8 cellular contexts compared by ENCODE assay signal in the genomic region with DNA sequence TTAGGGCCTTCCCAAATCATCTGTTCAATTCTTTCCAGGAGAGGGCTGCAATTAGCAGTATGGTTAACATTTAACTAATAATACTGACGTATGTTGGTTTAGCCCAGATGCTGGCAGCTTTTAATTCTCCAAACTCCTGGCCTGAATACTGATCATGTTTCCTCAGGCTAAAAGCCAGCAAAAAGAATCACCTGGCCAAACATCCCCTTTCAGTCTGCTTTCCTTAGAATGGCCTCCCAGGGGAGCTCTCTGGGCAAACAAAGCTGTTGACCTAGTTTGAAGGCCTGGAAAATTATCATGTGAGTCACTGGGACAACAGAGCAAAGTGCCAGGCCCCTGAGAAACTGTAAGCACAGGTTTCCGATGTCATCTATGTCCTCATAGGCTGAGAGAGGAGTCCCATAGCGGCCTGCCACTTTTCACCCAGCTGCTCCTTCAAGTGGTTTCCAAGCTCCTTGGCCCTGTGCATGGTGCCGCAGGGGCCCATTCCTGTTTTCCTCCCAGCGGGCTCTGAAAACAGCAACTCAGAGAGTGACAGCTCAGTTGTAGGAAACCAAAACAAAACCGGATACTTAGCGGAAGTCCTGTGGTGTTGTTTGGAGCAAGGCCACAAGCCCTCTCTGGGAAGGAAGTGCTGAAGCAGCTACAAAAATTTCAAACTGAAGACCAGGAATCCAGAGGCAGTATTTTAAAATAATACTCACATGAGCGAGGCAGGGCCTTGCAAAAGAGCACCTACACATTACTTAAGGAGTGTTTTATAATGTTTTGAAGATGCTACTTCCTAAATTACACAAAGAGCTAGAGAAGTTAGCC. TPM values are rescaled to one million over a fixed set of nuclear protein-coding genes. Genes with fewer than 3 reads are reported as not detected.
A peak's percentile ranks its signal among the peaks of the same experiment; 100 is the strongest.
DNase-seq lines count a peak whose midpoint lies in the region; ATAC-seq, FAIRE-seq and TF ChIP-seq lines count a peak whose summit lies in the region.

No MANE protein-coding gene starts in this region.

- H2BK120ac ChIP-seq in trophoblast cell (ENCODE audit: insufficient read depth, low read length, poor library complexity), result peak overlapping the region; percentile 8

- H3K4me3 Mint-ChIP-seq in astrocyte (ENCODE audit: unreplicated experiment), result no peak overlapping the region

- H3K4me1 ChIP-seq in astrocyte (ENCODE audit: insufficient read depth, low read length) (peaks cover 17% of the 10 kb centered on the region), trophoblast cell (ENCODE audit: control insufficient read depth in 1 of 2, insufficient read depth in 2 of 2, low read length in 2 of 2) (peaks cover 0 to 3% of the 10 kb centered on the region in 2 experiments)

- no peaks in the 10 kb centered on the region for H4K20me1 ChIP-seq in astrocyte (ENCODE audit: insufficient read depth, low read length)

- peak overlapping the region; percentile 52 for H3K9ac ChIP-seq in astrocyte (ENCODE audit: low read length)
- H3K9ac ChIP-seq in trophoblast cell (ENCODE audit: low read length), result no peak overlapping the region

- H3K23ac ChIP-seq in trophoblast cell (ENCODE audit: low read length), result no peak overlapping the region

- H2AK5ac ChIP-seq in trophoblast cell (ENCODE audit: low read length), result no peak overlapping the region

- H3K4ac ChIP-seq in trophoblast cell (ENCODE audit: low read depth, low read length), result no peak overlapping the region

- no peaks in the 10 kb centered on the region for H3K9me3 Mint-ChIP-seq in astrocyte (ENCODE audit: unreplicated experiment)

- H3K27me3 ChIP-seq in astrocyte (ENCODE audit: insufficient read depth, low read length) (no peaks in the 10 kb centered on the region), trophoblast cell (ENCODE audit: insufficient read depth, low read length) (no peaks in the 10 kb centered on the region)

- no peaks in the 10 kb centered on the region for H3K27me3 Mint-ChIP-seq in astrocyte (ENCODE audit: low read depth, unreplicated experiment)

- peak overlapping the region; percentile 83 for H3K27ac Mint-ChIP-seq in astrocyte (ENCODE audit: unreplicated experiment)

- H3K79me2 ChIP-seq in astrocyte (ENCODE audit: insufficient read depth, low read length) (no peaks in the 10 kb centered on the region), trophoblast cell (ENCODE audit: control insufficient read depth, insufficient read depth, low read length, poor library complexity) (no peaks in the 10 kb centered on the region)

- ATAC-seq in left cardiac atrium (peak; percentile 91 to 94), GM18519 (IDR thresholded peaks at IDR 0.05; ENCODE audit: low FRiP score, unreplicated experiment) (no peak)

- intact Hi-C loops in left cardiac atrium (cut with DNase I), result no loop called here

- no peak overlapping the region for H2BK5ac ChIP-seq in trophoblast cell (ENCODE audit: low read depth, low read length, poor library complexity)

- peak overlapping the region; percentile 1 for H3K14ac ChIP-seq in trophoblast cell (ENCODE audit: low read length)

- H3K4me2 ChIP-seq in astrocyte (ENCODE audit: low read length), result peak overlapping the region; percentile 81
- H3K4me2 ChIP-seq in trophoblast cell (ENCODE audit: low read length), result peak overlapping the region; percentile 50

- no peaks in the 10 kb centered on the region for H3K9me3 ChIP-seq in astrocyte (ENCODE audit: insufficient read depth, low read depth, low read length)
- no peaks in the 10 kb centered on the region for H3K9me3 ChIP-seq in trophoblast cell (ENCODE audit: insufficient read depth, low read depth, low read length)

- no peak overlapping the region for H2BK12ac ChIP-seq in trophoblast cell (ENCODE audit: low read length)

- no peaks in the 10 kb centered on the region for H3K36me3 ChIP-seq in astrocyte (ENCODE audit: insufficient read depth, low read length)
- H3K36me3 ChIP-seq in trophoblast cell (ENCODE audit: control insufficient read depth in 1 of 2, insufficient read depth in 2 of 2, low read length in 2 of 2), result no peaks in the 10 kb centered on the region

- peaks cover 4% of the 10 kb centered on the region for H3K79me1 ChIP-seq in trophoblast cell (ENCODE audit: low read length)

- H3K4me3 ChIP-seq in astrocyte (ENCODE audit: insufficient read depth, low read depth, low read length), result peak overlapping the region; percentile 45
- no peak overlapping the region for H3K4me3 ChIP-seq in trophoblast cell (ENCODE audit: low read depth, low read length)

- peak overlapping the region; percentile 69 for H2AFZ ChIP-seq in astrocyte (ENCODE audit: low read depth, low read length)
- H2AFZ ChIP-seq in trophoblast cell (ENCODE audit: insufficient read depth, low read length, poor library complexity), result peak overlapping the region; percentile 17

- FAIRE-seq in astrocyte (lab: Jason Lieb, UNC), result peak; percentile 20

- H3K4me1 Mint-ChIP-seq in astrocyte (ENCODE audit: low read depth, unreplicated experiment), result peaks cover 11% of the 10 kb centered on the region

- peak overlapping the region; percentile 36 for H4K91ac ChIP-seq in trophoblast cell (ENCODE audit: low read depth, low read length)

- TF ChIP-seq CTCF in astrocyte (IDR thresholded peaks at IDR 0.05; ENCODE audit: insufficient read depth, low read depth, low read length), result no peak

- peak overlapping the region; percentile 30 for H4K8ac ChIP-seq in trophoblast cell (ENCODE audit: low read depth, low read length)

- no peaks in the 10 kb centered on the region for H3K36me3 Mint-ChIP-seq in astrocyte (ENCODE audit: low read depth, unreplicated experiment)

- peak overlapping the region; percentile 58 for H3K27ac ChIP-seq in astrocyte (ENCODE audit: low read depth, low read length)
- peak overlapping the region; percentile 75 for H3K27ac ChIP-seq in trophoblast cell (ENCODE audit: low read depth, low read length)

- peak; percentile 100 for DNase-seq in NCI-H1436 (lab: John Stamatoyannopoulos, UW)
- DNase-seq in T follicular helper cell (ENCODE audit: low read depth), result peak; percentile 27
- peak; percentile 89 for DNase-seq in astrocyte (ENCODE audit: low read depth)
- DNase-seq in left cardiac atrium, result peak; percentile 91
- DNase-seq in trophoblast cell, result peak; percentile 98 to 99
- DNase-seq in ureter (ENCODE audit: low spot score), result peak; percentile 89

- H4K12ac ChIP-seq in trophoblast cell (ENCODE audit: low read depth, low read length), result peak overlapping the region; percentile 5

- H3K18ac ChIP-seq in trophoblast cell (ENCODE audit: low read length), result no peak overlapping the region

- peak; percentile 26 for TF ChIP-seq POLR2A in GM18526 (IDR thresholded peaks at IDR 0.05; ENCODE audit: extremely low read depth, insufficient read length)

- WGBS in trophoblast cell (ENCODE audit: extremely low coverage, insufficient coverage, insufficient read length), result no CpG with 5 or more reads among the region's 8 CpGs

RNA-seq across cellular contexts. Expression of gene RAB11A, which starts 36.5 kb away (rescaled TPM):
- total RNA-seq in astrocyte, result 233 and 247 TPM in 2 replicates
- 100 to 1,000 TPM; 159 to 202 TPM for total RNA-seq in left cardiac atrium
- polyA plus RNA-seq in trophoblast cell (2013), result 679 and 691 TPM in 2 replicates
- total RNA-seq in ureter, result 373 TPM

RNA-seq across cellular contexts. Expression of gene DENND4A, which starts 40.7 kb away (rescaled TPM):
- total RNA-seq in astrocyte, result 13.9 and 15.8 TPM in 2 replicates
- 10 to 100 TPM; 18.1 to 22.9 TPM for total RNA-seq in left cardiac atrium
- polyA plus RNA-seq in trophoblast cell (2013), result 8.3 and 9.0 TPM in 2 replicates
- total RNA-seq in ureter, result 41.7 TPM

Comparison
In these comparisons a context has a peak if more than half of its experiments do, and no peak if none do; other contexts are left out.
1. DNase-seq: peak in every context shown above with its lines; median percentile 100 in NCI-H1436; 98 in trophoblast cell; 91 in left cardiac atrium; 89 in astrocyte; 89 in ureter; 27 in T follicular helper cell.